Comparison of ENCODE assay signal across 8 cellular contexts in the genomic region with DNA sequence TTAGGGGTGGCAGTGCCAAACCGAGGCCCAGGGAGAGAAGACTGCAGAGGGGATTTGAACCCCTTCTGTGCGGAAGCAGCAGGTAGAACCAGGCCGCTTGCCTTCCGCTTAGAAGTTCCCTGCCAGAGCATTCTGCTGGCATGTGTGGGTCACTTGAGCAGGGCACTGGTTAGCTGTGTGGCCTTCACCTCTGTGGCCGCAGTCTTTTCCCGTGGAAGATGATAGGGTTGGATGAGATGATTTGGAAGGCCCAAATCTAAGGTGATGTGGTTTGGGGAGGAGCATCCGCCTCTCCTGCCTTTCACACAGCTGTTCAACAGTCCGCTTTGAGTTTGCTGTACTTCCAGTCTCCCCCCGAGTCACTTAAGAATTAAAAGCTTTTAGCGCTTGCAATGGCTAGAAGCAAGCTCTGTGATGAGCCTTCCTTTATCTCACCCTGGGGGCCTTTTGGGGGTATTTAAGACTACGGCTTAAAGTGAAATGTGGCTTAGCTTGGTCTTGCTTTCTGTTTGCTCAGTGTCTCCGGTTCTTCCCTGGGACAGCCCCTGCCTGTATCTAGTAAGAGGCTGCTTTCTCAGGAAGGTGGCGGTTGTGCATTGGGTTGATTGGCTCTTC. TPM values are rescaled to one million over a fixed set of nuclear protein-coding genes. Genes with fewer than 3 reads are reported as not detected.
DNase-seq lines count a peak whose midpoint lies in the region; ATAC-seq and TF ChIP-seq lines count a peak whose summit lies in the region.

No MANE protein-coding gene starts in this region.

- TF ChIP-seq CTCF in astrocyte of the spinal cord (IDR thresholded peaks at IDR 0.05; ENCODE audit: low read depth, low read length), result no peak

- H3K36me3 ChIP-seq in ACC112 (ENCODE audit: insufficient read depth, low read length) (peaks cover 15% of the 10 kb centered on the region; the same call in 1 of the 2 replicates), SK-N-MC (ENCODE audit: insufficient read depth, low read length) (peaks cover 21% of the 10 kb centered on the region; the same call in 1 of the 2 replicates)

- peak; percentile 55 for ATAC-seq in GM18868 (IDR thresholded peaks at IDR 0.05; ENCODE audit: unreplicated experiment)
- peak; percentile 6 for ATAC-seq in HG03103 (IDR thresholded peaks at IDR 0.05; ENCODE audit: low read depth, unreplicated experiment)
- peak; percentile 43 for ATAC-seq in left colon

- H3K27ac ChIP-seq in ACC112 (ENCODE audit: low read depth, low read length) (peak overlapping the region; percentile 83), SK-N-MC (no peak overlapping the region)

- H3K4me3 ChIP-seq in ACC112 (ENCODE audit: low read depth, low read length) (peak overlapping the region; percentile 92), SK-N-MC (peak overlapping the region; percentile 90), astrocyte of the spinal cord (ENCODE audit: low read depth, low read length) (peak overlapping the region; percentile 90)

- H2AFZ ChIP-seq in ACC112 (ENCODE audit: low read length, unreplicated experiment), result peak overlapping the region; percentile 20

- peak overlapping the region; percentile 83 for H3K9ac ChIP-seq in SK-N-MC (ENCODE audit: insufficient read length)

- peaks cover 48% of the 10 kb centered on the region for H3K79me2 ChIP-seq in ACC112 (ENCODE audit: control insufficient read depth, insufficient read depth, low read length, unreplicated experiment)

- no peak for DNase-seq in SK-N-MC (ENCODE audit: low read depth, low spot score)
- peak; percentile 13 for DNase-seq in astrocyte of the spinal cord (ENCODE audit: low read depth, low spot score)
- no peak for DNase-seq in left colon
- DNase-seq in stimulated activated CD4-positive, alpha-beta T cell treated with anti-CD3 and anti-CD28 coated beads, Interleukin-4, amount 100 ng/mL, for 48 hours (ENCODE audit: low read depth in 2 of 2), result peak; percentile 28 to 36
- DNase-seq in NCI-H2196 treated with DMSO at 0.1 percent for 48 hours (lab: John Stamatoyannopoulos, UW; ENCODE audit: unreplicated experiment), result no peak

- no peaks in the 10 kb centered on the region for H3K9me3 ChIP-seq in SK-N-MC (ENCODE audit: low read depth, low read length)

- peaks cover 27% of the 10 kb centered on the region for H3K4me1 ChIP-seq in ACC112 (ENCODE audit: control insufficient read depth, insufficient read depth, low read length, unreplicated experiment)

- intact Hi-C loops in left colon (cut with DNase I, micrococcal nuclease), result no loop called here

- in situ Hi-C loops in astrocyte of the spinal cord (cut with HindIII; ENCODE audit: low sequenced_read_pairs), result no loop called here

- no peaks in the 10 kb centered on the region for H3K27me3 ChIP-seq in ACC112 (ENCODE audit: insufficient read depth, low read length)

RNA-seq across cellular contexts. Expression of a gene that starts 0.7 kb away (rescaled TPM):
- 10 to 100 TPM; 21.6 to 26.2 TPM for total RNA-seq in left colon

Comparison
In these comparisons a context has a peak if more than half of its experiments do, and no peak if none do; other contexts are left out.
1. DNase-seq: peak in astrocyte of the spinal cord (single experiment) and stimulated activated CD4-positive, alpha-beta T cell treated with anti-CD3 and anti-CD28 coated beads, Interleukin-4, amount 100 ng/mL, for 48 hours (2 of 2); none in SK-N-MC (single experiment), left colon (0 of 2) and NCI-H2196 treated with DMSO at 0.1 percent for 48 hours (single experiment).
2. Peak in every context shown above with its lines, with median percentiles within 50 percentile points of each other: H3K4me3 ChIP-seq and ATAC-seq.